ENCODE assay signal across 9 cellular contexts in genomic region chr1:201740086-201740541, GRCh38.
DNase-seq lines count a peak whose midpoint lies in the region; ATAC-seq and TF ChIP-seq lines count a peak whose summit lies in the region.
"Had no signal": no experiment of that assay in that cellular context is flagged by ENCODE, and none has a peak within 500 bp of the region (broad histone marks: within the 10 kb centered on the region; RNA-seq: fewer than 3 reads in every experiment).

No MANE protein-coding gene starts in this region.

- H3K36me3 ChIP-seq in kidney epithelial cell (ENCODE audit: control insufficient read depth, insufficient read depth, low read length) (no peaks in the 10 kb centered on the region), subcutaneous abdominal adipose tissue (ENCODE audit: control insufficient read depth in 5 of 5, insufficient read depth in 5 of 5, low read length in 5 of 5) (peaks cover 2 to 12% (median 9%) of the 10 kb centered on the region in 5 donors)

- no peak for ATAC-seq in GM18858 (IDR thresholded peaks at IDR 0.05; ENCODE audit: unreplicated experiment)

- no peaks in the 10 kb centered on the region for H3K9me3 ChIP-seq in subcutaneous abdominal adipose tissue (ENCODE audit: control insufficient read depth in 5 of 5, low read length in 5 of 5)

- peak overlapping the region; percentile 62 for H3K4me3 ChIP-seq in kidney epithelial cell (ENCODE audit: low read depth, low read length)
- H3K4me3 ChIP-seq in subcutaneous abdominal adipose tissue (ENCODE audit: low read depth in 1 of 5, low read length in 5 of 5), result peak overlapping the region; percentile 77 to 91 (median 87)

- TF ChIP-seq CTCF in kidney epithelial cell (IDR thresholded peaks at IDR 0.05; ENCODE audit: insufficient read depth, low read length, poor library complexity, severe bottlenecking), result no peak

- H3K27ac ChIP-seq in subcutaneous abdominal adipose tissue (ENCODE audit: low read depth, low read length), result peak overlapping the region; percentile 92
- H3K27ac ChIP-seq: C4-2B had no signal

- DNase-seq in NOMO-1 (lab: John Stamatoyannopoulos, UW; ENCODE audit: unreplicated experiment in 2 of 2) (peak; percentile 7 to 26), NOMO-1 treated with dmso at 0.1 percent for 144 hours (lab: John Stamatoyannopoulos, UW; ENCODE audit: unreplicated experiment) (no peak), astrocyte of the hippocampus (ENCODE audit: low read depth, low spot score) (peak; percentile 46), kidney epithelial cell (ENCODE audit: low read depth) (no peak), NCI-H146 treated with DMSO at 0.1 percent for 48 hours (lab: John Stamatoyannopoulos, UW; ENCODE audit: unreplicated experiment) (no peak), midbrain (lab: John Stamatoyannopoulos, UW) (no peak)

- peaks cover 19 to 87% (median 73%) of the 10 kb centered on the region in 5 donors for H3K4me1 ChIP-seq in subcutaneous abdominal adipose tissue (ENCODE audit: control insufficient read depth in 5 of 5, insufficient read depth in 5 of 5, low read length in 5 of 5)

- H3K27me3 ChIP-seq in kidney epithelial cell (ENCODE audit: control insufficient read depth, insufficient read depth, low read length), result no peaks in the 10 kb centered on the region
- H3K27me3 ChIP-seq in subcutaneous abdominal adipose tissue (ENCODE audit: control insufficient read depth in 5 of 5, insufficient read depth in 4 of 5, low read length in 5 of 5), result no peaks in the 10 kb centered on the region

- H3K9ac ChIP-seq in subcutaneous abdominal adipose tissue (ENCODE audit: low read length in 5 of 5), result peak overlapping the region; percentile 79 to 91 (median 85)

Comparison
In these comparisons a context has a peak if more than half of its experiments do, and no peak if none do; other contexts are left out.
1. DNase-seq: peak in NOMO-1 (2 of 2) and astrocyte of the hippocampus (single experiment); none in NOMO-1 treated with dmso at 0.1 percent for 144 hours (single experiment), kidney epithelial cell (single experiment), NCI-H146 treated with DMSO at 0.1 percent for 48 hours (single experiment) and midbrain (single experiment).